8 cellular contexts compared by ENCODE assay signal in genomic region chr17:58632324-58633314, GRCh38. TPM values are rescaled to one million over a fixed set of nuclear protein-coding genes. Genes with fewer than 3 reads are reported as not detected.
DNase-seq lines count a peak whose midpoint lies in the region; ATAC-seq and TF ChIP-seq lines count a peak whose summit lies in the region.

No MANE protein-coding gene starts in this region.

- no peaks in the 10 kb centered on the region for H3K9me3 Mint-ChIP-seq in nephron

- peak overlapping the region; percentile 97 for H3K27ac ChIP-seq in BLaER1
- peak overlapping the region; percentile 69 to 98 (median 92) for H3K27ac ChIP-seq in dorsolateral prefrontal cortex

- no peaks in the 10 kb centered on the region for H3K27me3 ChIP-seq in BLaER1
- H3K27me3 ChIP-seq in dorsolateral prefrontal cortex: no peaks in the 10 kb centered on the region

- H3K9me3 ChIP-seq in BLaER1: no peaks in the 10 kb centered on the region

- H3K27me3 Mint-ChIP-seq in nephron (ENCODE audit: low read depth): no peaks in the 10 kb centered on the region

- peak overlapping the region; percentile 79 for H3K4me2 ChIP-seq in BLaER1

- peak overlapping the region; percentile 93 for H3K9ac ChIP-seq in BLaER1

- no peaks in the 10 kb centered on the region for H3K36me3 Mint-ChIP-seq in nephron (ENCODE audit: low read depth)

- H3K4me3 ChIP-seq in BLaER1 (peak overlapping the region; percentile 58), dorsolateral prefrontal cortex (peak overlapping the region; percentile 21 to 70 (median 53))

- H3K27ac Mint-ChIP-seq in nephron: no peak overlapping the region

- no peaks in the 10 kb centered on the region for H3K36me3 ChIP-seq in BLaER1

- peaks cover 20% of the 10 kb centered on the region for H3K4me1 ChIP-seq in BLaER1

- peaks cover 5% of the 10 kb centered on the region for H3K4me1 Mint-ChIP-seq in nephron

- no peaks in the 10 kb centered on the region for H4K20me1 ChIP-seq in BLaER1

- intact Hi-C loops in dorsolateral prefrontal cortex (cut with DNase I): loop anchor here in 1 of 2 donors (1.0 to 5.0 kb wide), 3 partner anchors 27 to 114 kb away; no protein-coding TSS in a partner anchor

- no peak for ATAC-seq in GM21390 (IDR thresholded peaks at IDR 0.05; ENCODE audit: unreplicated experiment)
- no peak for ATAC-seq in GM19467 (IDR thresholded peaks at IDR 0.05; ENCODE audit: unreplicated experiment)

- peak overlapping the region in 2 of 3 experiments; percentile 73 to 77 for H3K4me3 Mint-ChIP-seq in nephron

- TF ChIP-seq CTCF in dorsolateral prefrontal cortex (IDR thresholded peaks at IDR 0.05 in 54 of 56, conservative IDR thresholded peaks at IDR 0.05 in 2 of 56; ENCODE audit: low read depth in 1 of 56, partially characterized antibody in 56 of 56) (no peak), nephron (IDR thresholded peaks at IDR 0.05; ENCODE audit: unreplicated experiment in 3 of 3) (no peak)

- peak; percentile 72 for DNase-seq in NCI-H2227 treated with DMSO at 0.1 percent for 48 hours (lab: John Stamatoyannopoulos, UW)
- no peak for DNase-seq in dorsolateral prefrontal cortex
- no peak for DNase-seq in SKM-1 (lab: John Stamatoyannopoulos, UW; ENCODE audit: unreplicated experiment)
- no peak for DNase-seq in GM03348 (ENCODE audit: low spot score)

RNA-seq across cellular contexts. Expression of gene TEX14, which starts 59.2 kb away (rescaled TPM):
- 1 to 10 TPM in 71 of 120 experiments, under 1 TPM in 49; 0.20 to 3.7 (median 1.2) TPM for total RNA-seq in dorsolateral prefrontal cortex

RNA-seq across cellular contexts. Expression of gene RAD51C, which starts 59.8 kb away (rescaled TPM):
- 10 to 100 TPM; 28.3 to 69.2 (median 44.4) TPM for total RNA-seq in dorsolateral prefrontal cortex
